1 cellular context compared by ENCODE assay signal in genomic region chr1:41716188-41717130, GRCh38.
TF ChIP-seq lines count a peak whose summit lies in the region.

No MANE protein-coding gene starts in this region.

TF ChIP-seq in GM12878, 131 proteins besides CTCF, POLR2A, EP300 and RAD21 (continued from another document):
- TF ChIP-seq E4F1 (IDR thresholded peaks at IDR 0.05; ENCODE audit: borderline replicate concordance, partially characterized antibody) (no peak), ATF7 (IDR thresholded peaks at IDR 0.05; ENCODE audit: low read depth) (no peak), SUZ12 (IDR thresholded peaks at IDR 0.05; ENCODE audit: unreplicated experiment) (no peak), KLF5 (IDR thresholded peaks at IDR 0.05; ENCODE audit: partially characterized antibody) (no peak)
TF ChIP-seq in GM12878: peak in this region for 0.
